Comparison of ENCODE assay signal across 21 cellular contexts in genomic region chr9:135890190-135890861, GRCh38. TPM values are rescaled to one million over a fixed set of nuclear protein-coding genes. Genes with fewer than 3 reads are reported as not detected.
DNase-seq lines count a peak whose midpoint lies in the region; ATAC-seq and TF ChIP-seq lines count a peak whose summit lies in the region.
"Had no signal": no experiment of that assay in that cellular context is flagged by ENCODE, and none has a peak within 500 bp of the region (broad histone marks: within the 10 kb centered on the region; RNA-seq: fewer than 3 reads in every experiment).

No MANE protein-coding gene starts in this region.

- H3K27me3 ChIP-seq in esophagus squamous epithelium (no peaks in the 10 kb centered on the region), trophoblast cell (ENCODE audit: insufficient read depth, low read length) (no peaks in the 10 kb centered on the region)
- H3K27me3 ChIP-seq: gastroesophageal sphincter, neutrophil, right atrium auricular region, testis had no signal

- DNase-seq in ELF-1 (ENCODE audit: low read depth, low spot score) (peak; percentile 66), WTC11 (ENCODE audit: low spot score) (no peak), esophagus squamous epithelium (lab: John Stamatoyannopoulos, UW) (no peak), trophoblast cell (peak in 1 of 2 donors; percentile 53), cerebellar nuclear complex (lab: John Stamatoyannopoulos, UW) (no peak)
- no peak for DNase-seq in stimulated activated naive CD8-positive, alpha-beta T cell treated with anti-CD3 and anti-CD28 coated beads, Interleukin-15, amount 100 ng/mL, for 72 hours
- no peak for DNase-seq in activated naive CD4-positive, alpha-beta T cell treated with anti-CD3 and anti-CD28 coated beads, Interleukin-2, amount 10 ng/mL, durations not matched to agents 7 days and 5 days
- DNase-seq: activated CD4-positive, alpha-beta memory T cell treated with anti-CD3 and anti-CD28 coated beads for 36 hours; activated T-cell treated with anti-CD3 and anti-CD28 coated beads, Interleukin-2, amount 50 U/mL, for 1 hour; GOT3; left cardiac atrium; NCI-H1417 treated with DMSO at 0.1 percent for 48 hours; SHP77 treated with DMSO at 0.1 percent for 48 hours; stimulated activated CD4-positive, alpha-beta T cell treated with anti-CD3 and anti-CD28 coated beads, Interleukin-15, amount 100 ng/mL, for 24 hours; testis had no signal

- no peak for TF ChIP-seq POLR2A in esophagus squamous epithelium (IDR thresholded peaks at IDR 0.05)

- no peak overlapping the region for H2BK5ac ChIP-seq in trophoblast cell (ENCODE audit: low read depth, low read length, poor library complexity)

- H2BK12ac ChIP-seq in trophoblast cell (ENCODE audit: low read length) = no peak overlapping the region

- peak overlapping the region; percentile 12 for H3K4me2 ChIP-seq in trophoblast cell (ENCODE audit: low read length)

- no peak overlapping the region for H2AK5ac ChIP-seq in trophoblast cell (ENCODE audit: low read length)

- no peaks in the 10 kb centered on the region for H3K36me3 Mint-ChIP-seq in WTC11
- peaks cover 2% of the 10 kb centered on the region for H3K36me3 Mint-ChIP-seq in activated naive CD4-positive, alpha-beta T cell treated with anti-CD3 and anti-CD28 coated beads, Interleukin-2, amount 10 ng/mL, durations not matched to agents 7 days and 5 days

- no peaks in the 10 kb centered on the region for H3K79me1 ChIP-seq in trophoblast cell (ENCODE audit: low read length)

- no peak overlapping the region for H3K18ac ChIP-seq in trophoblast cell (ENCODE audit: low read length)

- H3K4me3 ChIP-seq in esophagus squamous epithelium = no peak overlapping the region
- no peak overlapping the region for H3K4me3 ChIP-seq in trophoblast cell (ENCODE audit: low read depth, low read length)
- H3K4me3 ChIP-seq: gastroesophageal sphincter, right atrium auricular region, testis had no signal

- WGBS in esophagus squamous epithelium, 2 donors = 46 to 56% methylated on average over 5 to 10 of the region's 17 CpGs
- WGBS in trophoblast cell (ENCODE audit: extremely low coverage, insufficient coverage, insufficient read length) = no CpG with 5 or more reads among the region's 17 CpGs

- TF ChIP-seq CTCF in WTC11 (IDR thresholded peaks at IDR 0.05) = no peak
- TF ChIP-seq CTCF in esophagus squamous epithelium (IDR thresholded peaks at IDR 0.05) = no peak

- H3K4me1 Mint-ChIP-seq in WTC11 = peaks cover 93% of the 10 kb centered on the region
- H3K4me1 Mint-ChIP-seq in stimulated activated naive CD8-positive, alpha-beta T cell treated with anti-CD3 and anti-CD28 coated beads, Interleukin-15, amount 100 ng/mL, for 72 hours = peaks cover 92% of the 10 kb centered on the region
- peaks cover 52% of the 10 kb centered on the region for H3K4me1 Mint-ChIP-seq in activated naive CD4-positive, alpha-beta T cell treated with anti-CD3 and anti-CD28 coated beads, Interleukin-2, amount 10 ng/mL, durations not matched to agents 7 days and 5 days

- H3K79me2 ChIP-seq in trophoblast cell (ENCODE audit: control insufficient read depth, insufficient read depth, low read length, poor library complexity) = peaks cover 26% of the 10 kb centered on the region

- H3K27ac ChIP-seq in esophagus squamous epithelium (peak overlapping the region; percentile 56 to 67 (median 63)), trophoblast cell (ENCODE audit: low read depth, low read length) (no peak overlapping the region)
- H3K27ac ChIP-seq: gastroesophageal sphincter, neutrophil, right atrium auricular region, testis had no signal

- ATAC-seq in WTC11 (no peak), HG03196 (IDR thresholded peaks at IDR 0.05; ENCODE audit: unreplicated experiment) (no peak)
- ATAC-seq in stimulated activated naive CD8-positive, alpha-beta T cell treated with anti-CD3 and anti-CD28 coated beads, Interleukin-15, amount 100 ng/mL, for 72 hours = no peak
- ATAC-seq: activated naive CD4-positive, alpha-beta T cell treated with anti-CD3 and anti-CD28 coated beads, Interleukin-2, amount 50 U/mL, for 72 hours; gastroesophageal sphincter had no signal

- H3K4me1 ChIP-seq in esophagus squamous epithelium (peaks cover 53 to 95% (median 57%) of the 10 kb centered on the region in 3 donors), trophoblast cell (ENCODE audit: control insufficient read depth in 1 of 2, insufficient read depth in 2 of 2, low read length in 2 of 2) (peaks cover 36 to 42% of the 10 kb centered on the region in 2 experiments)

- POLR2A ChIA-PET in WTC11 (lab: Charles Lee) = no interaction called here

- H4K8ac ChIP-seq in trophoblast cell (ENCODE audit: low read depth, low read length) = no peak overlapping the region

- H3K4me3 Mint-ChIP-seq in WTC11 = no peak overlapping the region
- no peak overlapping the region for H3K4me3 Mint-ChIP-seq in stimulated activated naive CD8-positive, alpha-beta T cell treated with anti-CD3 and anti-CD28 coated beads, Interleukin-15, amount 100 ng/mL, for 72 hours
- H3K4me3 Mint-ChIP-seq in activated naive CD4-positive, alpha-beta T cell treated with anti-CD3 and anti-CD28 coated beads, Interleukin-2, amount 10 ng/mL, durations not matched to agents 7 days and 5 days = no peak overlapping the region
- H3K4me3 Mint-ChIP-seq: activated CD4-positive, alpha-beta memory T cell treated with anti-CD3 and anti-CD28 coated beads for 36 hours; dendritic cell treated with granulocyte-macrophage colony-stimulating factor and Interleukin-4, amounts not matched to agents 40 ng/mL and 50 ng/mL, for 4 days had no signal

- intact Hi-C loops in esophagus squamous epithelium (cut with DNase I) = no loop called here

- H3K4ac ChIP-seq in trophoblast cell (ENCODE audit: low read depth, low read length) = peak overlapping the region; percentile 85

- no peaks in the 10 kb centered on the region for H3K36me3 ChIP-seq in esophagus squamous epithelium
- H3K36me3 ChIP-seq in trophoblast cell (ENCODE audit: control insufficient read depth in 1 of 2, insufficient read depth in 2 of 2, low read length in 2 of 2) = no peaks in the 10 kb centered on the region
- H3K36me3 ChIP-seq: gastroesophageal sphincter, neutrophil, right atrium auricular region had no signal

- no peak overlapping the region for H2BK120ac ChIP-seq in trophoblast cell (ENCODE audit: insufficient read depth, low read length, poor library complexity)

- CTCF ChIA-PET in WTC11 (lab: Charles Lee) = interaction anchor here (0.5 to 2.7 kb wide), 2 partner anchors 17 to 248 kb away, joined by 4 to 9 read pairs; partner anchors contain the start of gene CAMSAP1
- CTCF ChIA-PET in activated naive CD4-positive, alpha-beta T cell treated with anti-CD3 and anti-CD28 coated beads, Interleukin-2, amount 10 ng/mL, durations not matched to agents 7 days and 5 days (lab: Charles Lee) = no interaction called here

- no peaks in the 10 kb centered on the region; the same call in 1 of the 2 replicates for H3K9me3 Mint-ChIP-seq in WTC11
- H3K9me3 Mint-ChIP-seq in stimulated activated naive CD8-positive, alpha-beta T cell treated with anti-CD3 and anti-CD28 coated beads, Interleukin-15, amount 100 ng/mL, for 72 hours = peaks cover 5 to 7% of the 10 kb centered on the region in 2 donors
- no peaks in the 10 kb centered on the region for H3K9me3 Mint-ChIP-seq in activated naive CD4-positive, alpha-beta T cell treated with anti-CD3 and anti-CD28 coated beads, Interleukin-2, amount 10 ng/mL, durations not matched to agents 7 days and 5 days
- H3K9me3 Mint-ChIP-seq: activated CD4-positive, alpha-beta memory T cell treated with anti-CD3 and anti-CD28 coated beads for 36 hours had no signal

- no peak overlapping the region for H3K14ac ChIP-seq in trophoblast cell (ENCODE audit: low read length)

- H3K9ac ChIP-seq in trophoblast cell (ENCODE audit: low read length) = no peak overlapping the region

- no peak overlapping the region for H3K23ac ChIP-seq in trophoblast cell (ENCODE audit: low read length)

- H3K27ac Mint-ChIP-seq in WTC11 = peak overlapping the region; percentile 87
- H3K27ac Mint-ChIP-seq in stimulated activated naive CD8-positive, alpha-beta T cell treated with anti-CD3 and anti-CD28 coated beads, Interleukin-15, amount 100 ng/mL, for 72 hours = no peak overlapping the region
- H3K27ac Mint-ChIP-seq in activated naive CD4-positive, alpha-beta T cell treated with anti-CD3 and anti-CD28 coated beads, Interleukin-2, amount 10 ng/mL, durations not matched to agents 7 days and 5 days = no peak overlapping the region
- H3K27ac Mint-ChIP-seq: activated CD4-positive, alpha-beta memory T cell treated with anti-CD3 and anti-CD28 coated beads for 36 hours; activated naive CD4-positive, alpha-beta T cell treated with anti-CD3 and anti-CD28 coated beads, Interleukin-2, amount 50 U/mL, for 72 hours had no signal

- H2AFZ ChIP-seq in trophoblast cell (ENCODE audit: insufficient read depth, low read length, poor library complexity) = no peak overlapping the region

- H3K9me3 ChIP-seq in esophagus squamous epithelium = no peaks in the 10 kb centered on the region
- peaks cover 3% of the 10 kb centered on the region for H3K9me3 ChIP-seq in trophoblast cell (ENCODE audit: insufficient read depth, low read depth, low read length)
- H3K9me3 ChIP-seq: gastroesophageal sphincter, neutrophil, right atrium auricular region, testis had no signal

- no peak overlapping the region for H4K91ac ChIP-seq in trophoblast cell (ENCODE audit: low read depth, low read length)

- H3K27me3 Mint-ChIP-seq in WTC11 (ENCODE audit: low read depth) = no peaks in the 10 kb centered on the region; the same call in 1 of the 2 replicates
- no peaks in the 10 kb centered on the region for H3K27me3 Mint-ChIP-seq in stimulated activated naive CD8-positive, alpha-beta T cell treated with anti-CD3 and anti-CD28 coated beads, Interleukin-15, amount 100 ng/mL, for 72 hours
- peaks cover 5% of the 10 kb centered on the region for H3K27me3 Mint-ChIP-seq in activated naive CD4-positive, alpha-beta T cell treated with anti-CD3 and anti-CD28 coated beads, Interleukin-2, amount 10 ng/mL, durations not matched to agents 7 days and 5 days
- H3K27me3 Mint-ChIP-seq: activated CD4-positive, alpha-beta memory T cell treated with anti-CD3 and anti-CD28 coated beads for 36 hours; dendritic cell treated with granulocyte-macrophage colony-stimulating factor and Interleukin-4, amounts not matched to agents 40 ng/mL and 50 ng/mL, for 4 days had no signal

- H4K12ac ChIP-seq in trophoblast cell (ENCODE audit: low read depth, low read length) = no peak overlapping the region

TF ChIP-seq in WTC11, 78 proteins besides CTCF, POLR2A, EP300 and RAD21 (continues in another document):
- TF ChIP-seq, protein P1, sequence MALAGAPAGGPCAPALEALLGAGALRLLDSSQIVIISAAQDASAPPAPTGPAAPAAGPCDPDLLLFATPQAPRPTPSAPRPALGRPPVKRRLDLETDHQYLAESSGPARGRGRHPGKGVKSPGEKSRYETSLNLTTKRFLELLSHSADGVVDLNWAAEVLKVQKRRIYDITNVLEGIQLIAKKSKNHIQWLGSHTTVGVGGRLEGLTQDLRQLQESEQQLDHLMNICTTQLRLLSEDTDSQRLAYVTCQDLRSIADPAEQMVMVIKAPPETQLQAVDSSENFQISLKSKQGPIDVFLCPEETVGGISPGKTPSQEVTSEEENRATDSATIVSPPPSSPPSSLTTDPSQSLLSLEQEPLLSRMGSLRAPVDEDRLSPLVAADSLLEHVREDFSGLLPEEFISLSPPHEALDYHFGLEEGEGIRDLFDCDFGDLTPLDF (CRISPR knock-in tag; IDR thresholded peaks at IDR 0.05) = no peak

RNA-seq across cellular contexts. Expression of gene CAMSAP1, which starts 17.0 kb away (rescaled TPM):
- total RNA-seq in WTC11 (2021) (33.5 to 40.5 TPM (median 35.8 TPM) in 3 replicates), esophagus squamous epithelium (10 to 100 TPM; 31.2 to 85.3 (median 51.6) TPM)
- 19.7 and 20.9 TPM in 2 replicates for polyA plus RNA-seq in trophoblast cell (2013)
